In the genomic region with DNA sequence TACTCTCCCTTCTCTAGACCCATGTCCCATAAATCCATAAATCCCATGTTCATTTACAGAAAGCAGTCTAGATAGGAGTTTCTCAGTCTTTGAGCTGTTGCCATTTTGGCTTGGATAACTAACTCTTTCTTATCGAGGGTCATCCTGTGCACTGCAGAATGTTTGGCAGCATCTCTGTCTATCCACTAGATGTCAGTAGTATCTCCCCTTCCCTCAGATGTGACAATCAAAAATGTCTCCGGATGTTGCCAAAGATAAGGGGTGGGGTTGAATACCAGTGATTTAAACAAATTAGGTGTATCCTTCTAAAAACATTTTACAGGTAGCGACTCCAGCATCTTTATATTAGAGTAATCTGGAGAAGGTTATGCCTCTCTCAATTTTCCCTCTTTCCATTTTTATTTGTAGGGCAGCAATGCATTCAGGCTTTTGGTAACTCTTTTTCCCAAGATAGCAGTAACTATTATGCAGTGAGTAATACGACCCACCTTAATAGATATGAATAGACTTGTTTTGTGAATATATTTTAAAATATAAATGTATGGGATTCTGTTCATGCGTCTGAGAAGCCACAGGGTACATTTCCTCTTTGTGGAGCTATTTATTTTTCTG, we compare ENCODE assay signal across 1 cellular context.
TF ChIP-seq lines count a peak whose summit lies in the region.

No MANE protein-coding gene starts in this region.

TF ChIP-seq in SK-N-SH, 30 proteins besides CTCF, POLR2A, EP300 and RAD21 (continued from another document):
- TF ChIP-seq, protein P1, sequence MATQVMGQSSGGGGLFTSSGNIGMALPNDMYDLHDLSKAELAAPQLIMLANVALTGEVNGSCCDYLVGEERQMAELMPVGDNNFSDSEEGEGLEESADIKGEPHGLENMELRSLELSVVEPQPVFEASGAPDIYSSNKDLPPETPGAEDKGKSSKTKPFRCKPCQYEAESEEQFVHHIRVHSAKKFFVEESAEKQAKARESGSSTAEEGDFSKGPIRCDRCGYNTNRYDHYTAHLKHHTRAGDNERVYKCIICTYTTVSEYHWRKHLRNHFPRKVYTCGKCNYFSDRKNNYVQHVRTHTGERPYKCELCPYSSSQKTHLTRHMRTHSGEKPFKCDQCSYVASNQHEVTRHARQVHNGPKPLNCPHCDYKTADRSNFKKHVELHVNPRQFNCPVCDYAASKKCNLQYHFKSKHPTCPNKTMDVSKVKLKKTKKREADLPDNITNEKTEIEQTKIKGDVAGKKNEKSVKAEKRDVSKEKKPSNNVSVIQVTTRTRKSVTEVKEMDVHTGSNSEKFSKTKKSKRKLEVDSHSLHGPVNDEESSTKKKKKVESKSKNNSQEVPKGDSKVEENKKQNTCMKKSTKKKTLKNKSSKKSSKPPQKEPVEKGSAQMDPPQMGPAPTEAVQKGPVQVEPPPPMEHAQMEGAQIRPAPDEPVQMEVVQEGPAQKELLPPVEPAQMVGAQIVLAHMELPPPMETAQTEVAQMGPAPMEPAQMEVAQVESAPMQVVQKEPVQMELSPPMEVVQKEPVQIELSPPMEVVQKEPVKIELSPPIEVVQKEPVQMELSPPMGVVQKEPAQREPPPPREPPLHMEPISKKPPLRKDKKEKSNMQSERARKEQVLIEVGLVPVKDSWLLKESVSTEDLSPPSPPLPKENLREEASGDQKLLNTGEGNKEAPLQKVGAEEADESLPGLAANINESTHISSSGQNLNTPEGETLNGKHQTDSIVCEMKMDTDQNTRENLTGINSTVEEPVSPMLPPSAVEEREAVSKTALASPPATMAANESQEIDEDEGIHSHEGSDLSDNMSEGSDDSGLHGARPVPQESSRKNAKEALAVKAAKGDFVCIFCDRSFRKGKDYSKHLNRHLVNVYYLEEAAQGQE (IDR thresholded peaks at IDR 0.05; ENCODE audit: low read depth, low read length): no peak
- TF ChIP-seq, protein P2, sequence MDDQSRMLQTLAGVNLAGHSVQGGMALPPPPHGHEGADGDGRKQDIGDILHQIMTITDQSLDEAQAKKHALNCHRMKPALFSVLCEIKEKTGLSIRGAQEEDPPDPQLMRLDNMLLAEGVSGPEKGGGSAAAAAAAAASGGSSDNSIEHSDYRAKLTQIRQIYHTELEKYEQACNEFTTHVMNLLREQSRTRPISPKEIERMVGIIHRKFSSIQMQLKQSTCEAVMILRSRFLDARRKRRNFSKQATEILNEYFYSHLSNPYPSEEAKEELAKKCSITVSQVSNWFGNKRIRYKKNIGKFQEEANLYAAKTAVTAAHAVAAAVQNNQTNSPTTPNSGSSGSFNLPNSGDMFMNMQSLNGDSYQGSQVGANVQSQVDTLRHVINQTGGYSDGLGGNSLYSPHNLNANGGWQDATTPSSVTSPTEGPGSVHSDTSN (IDR thresholded peaks at IDR 0.05): peak; percentile 44; the same call in 1 of the 2 replicates
- TF ChIP-seq JUND (IDR thresholded peaks at IDR 0.05): no peak
